Comparison of ENCODE assay signal across 8 cellular contexts in the genomic region with DNA sequence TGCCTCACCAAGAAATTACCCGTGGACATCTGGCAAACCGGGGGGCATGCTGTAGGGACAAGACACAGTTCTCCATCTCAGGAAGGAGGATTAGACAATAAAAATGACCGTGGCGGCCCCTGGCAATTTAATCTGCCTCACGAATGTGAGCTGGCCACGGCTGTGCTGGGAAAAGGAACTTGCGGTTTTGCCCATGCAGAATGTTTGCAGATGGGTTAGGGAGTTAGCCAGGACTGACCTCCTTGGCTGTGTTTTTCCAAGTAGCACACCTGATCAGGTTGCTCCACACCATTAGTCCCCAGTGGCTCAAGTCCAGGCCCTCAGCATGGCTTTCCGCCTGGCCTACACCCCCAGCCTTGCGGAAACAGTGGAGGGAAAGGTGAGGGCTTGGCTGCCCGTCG. TPM values are rescaled to one million over a fixed set of nuclear protein-coding genes. Genes with fewer than 3 reads are reported as not detected.
DNase-seq lines count a peak whose midpoint lies in the region; ATAC-seq and TF ChIP-seq lines count a peak whose summit lies in the region.

No MANE protein-coding gene starts in this region.

- peak; percentile 67 for DNase-seq in DMS79 treated with DMSO at 0.1 percent for 48 hours (lab: John Stamatoyannopoulos, UW)
- no peak for DNase-seq in esophagus squamous epithelium (lab: John Stamatoyannopoulos, UW)
- DNase-seq in skeletal muscle cell (ENCODE audit: low read depth), result peak; percentile 41
- DNase-seq in effector CD4-positive, alpha-beta T cell, result no peak
- no peak for DNase-seq in testis
- DNase-seq in stimulated activated effector memory CD8-positive, alpha-beta T cell treated with anti-CD3 and anti-CD28 coated beads, Interleukin-12 subunit alpha, Interleukin-12 subunit beta, amount 100 ng/mL, for 72 hours (ENCODE audit: low spot score in 2 of 2), result no peak
- no peak for DNase-seq in HCEC 1CT

- peaks cover 11% of the 10 kb centered on the region for H3K36me3 Mint-ChIP-seq in stimulated activated effector memory CD8-positive, alpha-beta T cell treated with anti-CD3 and anti-CD28 coated beads, Interleukin-12 subunit alpha, Interleukin-12 subunit beta, amount 100 ng/mL, for 72 hours

- 0 out of 2 replicates have a peak, but pooled peaks cover 2% of the 10 kb centered on the region for H3F3A ChIP-seq in OCI-LY1 (ENCODE audit: insufficient read depth, low read length)

- no peaks in the 10 kb centered on the region for H4K20me1 ChIP-seq in OCI-LY1 (ENCODE audit: insufficient read depth, low read length)

- TF ChIP-seq POLR2A in esophagus squamous epithelium (IDR thresholded peaks at IDR 0.05), result no peak
- TF ChIP-seq POLR2A in testis (IDR thresholded peaks at IDR 0.05), result no peak

- H3K9me3 ChIP-seq in OCI-LY1 (ENCODE audit: low read length) (no peaks in the 10 kb centered on the region), esophagus squamous epithelium (no peaks in the 10 kb centered on the region), testis (no peaks in the 10 kb centered on the region)

- TF ChIP-seq CTCF in OCI-LY1 (IDR thresholded peaks at IDR 0.05; ENCODE audit: low read length) (no peak), esophagus squamous epithelium (IDR thresholded peaks at IDR 0.05) (no peak), testis (IDR thresholded peaks at IDR 0.05) (no peak)

- H2AFZ ChIP-seq in OCI-LY1 (ENCODE audit: low read length), result no peak overlapping the region

- H3K4me3 ChIP-seq in OCI-LY1 (ENCODE audit: low read depth, low read length, poor library complexity, severe bottlenecking) (no peak overlapping the region), esophagus squamous epithelium (no peak overlapping the region), skeletal muscle cell (ENCODE audit: low read depth, low read length) (no peak overlapping the region), testis (no peak overlapping the region)

- H3K9ac ChIP-seq in OCI-LY1 (ENCODE audit: low read length), result no peak overlapping the region; the same call in 1 of the 2 replicates

- H3K27me3 ChIP-seq in OCI-LY1 (ENCODE audit: insufficient read depth, low read length) (no peaks in the 10 kb centered on the region), esophagus squamous epithelium (no peaks in the 10 kb centered on the region), testis (no peaks in the 10 kb centered on the region)

- H3K4me1 Mint-ChIP-seq in stimulated activated effector memory CD8-positive, alpha-beta T cell treated with anti-CD3 and anti-CD28 coated beads, Interleukin-12 subunit alpha, Interleukin-12 subunit beta, amount 100 ng/mL, for 72 hours, result peaks cover 21% of the 10 kb centered on the region

- 32 to 71% methylated on average over 11 of the region's 11 CpGs for WGBS in esophagus squamous epithelium, 2 donors
- 75 to 91% methylated on average over 9 to 11 of the region's 11 CpGs for WGBS in testis, 2 donors

- H3K9me3 Mint-ChIP-seq in stimulated activated effector memory CD8-positive, alpha-beta T cell treated with anti-CD3 and anti-CD28 coated beads, Interleukin-12 subunit alpha, Interleukin-12 subunit beta, amount 100 ng/mL, for 72 hours, result no peaks in the 10 kb centered on the region

- ATAC-seq in stimulated activated effector memory CD8-positive, alpha-beta T cell treated with anti-CD3 and anti-CD28 coated beads, Interleukin-12 subunit alpha, Interleukin-12 subunit beta, amount 100 ng/mL, for 72 hours, result no peak

- intact Hi-C loops in esophagus squamous epithelium (cut with DNase I), result no loop called here
- intact Hi-C loops in testis (cut with DNase I; ENCODE audit: low total_unique reads), result no loop called here

- H3K9me2 ChIP-seq in OCI-LY1 (ENCODE audit: low read depth, low read length), result no peaks in the 10 kb centered on the region

- H3K4me1 ChIP-seq in OCI-LY1 (ENCODE audit: insufficient read depth, low read length, severe bottlenecking) (peaks cover 46% of the 10 kb centered on the region), esophagus squamous epithelium (peaks cover 76 to 100% (median 90%) of the 10 kb centered on the region in 3 donors), testis (peaks cover 49% of the 10 kb centered on the region)

- no peak overlapping the region for H3K27ac Mint-ChIP-seq in stimulated activated effector memory CD8-positive, alpha-beta T cell treated with anti-CD3 and anti-CD28 coated beads, Interleukin-12 subunit alpha, Interleukin-12 subunit beta, amount 100 ng/mL, for 72 hours

- no peak overlapping the region for H3K4me3 Mint-ChIP-seq in stimulated activated effector memory CD8-positive, alpha-beta T cell treated with anti-CD3 and anti-CD28 coated beads, Interleukin-12 subunit alpha, Interleukin-12 subunit beta, amount 100 ng/mL, for 72 hours

- H3K79me2 ChIP-seq in OCI-LY1 (ENCODE audit: insufficient read depth, low read length), result no peaks in the 10 kb centered on the region

- no peak overlapping the region for H3K4me2 ChIP-seq in OCI-LY1 (ENCODE audit: low read length)

- H3K36me3 ChIP-seq in OCI-LY1 (ENCODE audit: insufficient read depth, low read length) (peaks cover 91% of the 10 kb centered on the region), esophagus squamous epithelium (peaks cover 0 to 27% (median 0%) of the 10 kb centered on the region in 3 donors), testis (ENCODE audit: low read depth, missing control alignments) (no peaks in the 10 kb centered on the region)

- peak overlapping the region; percentile 88 for H3K27ac ChIP-seq in OCI-LY1 (ENCODE audit: low read depth, low read length, poor library complexity, severe bottlenecking)
- peak overlapping the region; percentile 84 to 95 (median 91) for H3K27ac ChIP-seq in esophagus squamous epithelium
- peak overlapping the region in 1 of 2 donors; percentile 2 for H3K27ac ChIP-seq in testis

RNA-seq across cellular contexts. Expression of a gene that starts 20.8 kb away (rescaled TPM):
- total RNA-seq in esophagus squamous epithelium, result 10 to 100 TPM; 15.5 to 48.8 (median 34.5) TPM
- total RNA-seq in testis, result 10 to 100 TPM; 48.7 to 73.0 TPM
- 33.4 TPM for polyA plus RNA-seq in testis (ENCODE audit: insufficient read depth, low read depth, low replicate concordance)

RNA-seq across cellular contexts. Expression of a gene that starts 56.5 kb away (rescaled TPM):
- total RNA-seq in esophagus squamous epithelium, result 10 to 100 TPM; 17.0 to 30.0 (median 20.3) TPM
- 10 to 100 TPM; 20.9 to 22.1 TPM for total RNA-seq in testis
- polyA plus RNA-seq in testis (ENCODE audit: insufficient read depth, low read depth, low replicate concordance), result 14.3 TPM

RNA-seq across cellular contexts. Expression of a gene that starts 56.7 kb away (rescaled TPM):
- total RNA-seq in esophagus squamous epithelium (10 to 100 TPM; 35.3 to 80.5 (median 65.2) TPM), testis (10 to 100 TPM; 62.4 to 63.6 TPM)
- polyA plus RNA-seq in testis (ENCODE audit: insufficient read depth, low read depth, low replicate concordance), result 40.3 TPM

Comparison
In these comparisons a context has a peak if more than half of its experiments do, and no peak if none do; other contexts are left out.
1. DNase-seq: peak in DMS79 treated with DMSO at 0.1 percent for 48 hours (single experiment) and skeletal muscle cell (single experiment); none in esophagus squamous epithelium (single experiment), effector CD4-positive, alpha-beta T cell (single experiment), testis (single experiment), stimulated activated effector memory CD8-positive, alpha-beta T cell treated with anti-CD3 and anti-CD28 coated beads, Interleukin-12 subunit alpha, Interleukin-12 subunit beta, amount 100 ng/mL, for 72 hours (0 of 2) and HCEC 1CT (single experiment).